Comparison of ENCODE assay signal across 17 cellular contexts in the genomic region with DNA sequence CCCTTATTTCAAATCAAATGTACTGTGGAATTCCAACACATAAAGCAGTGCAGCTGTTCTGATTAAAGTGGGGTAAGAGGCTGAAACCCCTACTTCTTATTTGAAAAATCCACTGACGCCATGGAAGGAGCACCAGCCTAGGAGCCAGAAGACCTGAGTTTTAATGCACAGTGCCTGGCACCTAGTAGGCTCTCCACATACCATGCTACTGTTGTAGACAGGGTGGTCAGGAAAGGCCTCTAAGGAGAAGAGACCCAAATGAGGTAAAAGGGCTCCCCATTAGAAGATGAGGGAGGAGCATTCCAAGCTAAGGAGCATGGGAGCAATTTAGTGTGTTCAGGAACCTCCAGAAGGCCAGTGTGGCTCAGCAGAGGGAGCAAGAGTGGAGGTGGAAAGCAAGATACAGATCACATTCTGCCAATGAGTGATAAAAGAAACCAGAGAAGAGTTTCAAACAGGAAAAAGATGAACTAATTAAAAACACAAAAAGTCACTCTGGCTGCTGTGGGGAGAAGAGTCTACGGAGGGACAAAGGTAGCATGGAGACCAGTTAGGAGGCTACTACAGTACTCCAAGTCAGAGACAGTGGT. TPM values are rescaled to one million over a fixed set of nuclear protein-coding genes. Genes with fewer than 3 reads are reported as not detected.
DNase-seq lines count a peak whose midpoint lies in the region; ATAC-seq, FAIRE-seq and TF ChIP-seq lines count a peak whose summit lies in the region.
"Had no signal": no experiment of that assay in that cellular context is flagged by ENCODE, and none has a peak within 500 bp of the region (broad histone marks: within the 10 kb centered on the region; RNA-seq: fewer than 3 reads in every experiment).

No MANE protein-coding gene starts in this region.

- H2AFZ ChIP-seq in MM.1S (ENCODE audit: low read length) (0 out of 2 replicates have a peak overlapping the region, but pooled peaks have one; percentile 14), smooth muscle cell (ENCODE audit: low read depth) (no peak overlapping the region)

- H3K36me3 Mint-ChIP-seq in activated CD4-positive, alpha-beta T cell treated with anti-CD3 and anti-CD28 coated beads, Interleukin-2, amount 10 ng/mL, durations not matched to agents 24 days and 14 days (ENCODE audit: low read depth) = peaks cover 2% of the 10 kb centered on the region

- peaks cover 21% of the 10 kb centered on the region for H3K4me1 Mint-ChIP-seq in activated CD4-positive, alpha-beta T cell treated with anti-CD3 and anti-CD28 coated beads, Interleukin-2, amount 10 ng/mL, durations not matched to agents 24 days and 14 days

- H3K79me2 ChIP-seq in MM.1S (ENCODE audit: low read length) (peaks cover 3% of the 10 kb centered on the region), smooth muscle cell (ENCODE audit: low read depth) (peaks cover 11% of the 10 kb centered on the region)

- H3K9me2 ChIP-seq in MM.1S (replicated peaks; ENCODE audit: insufficient read depth, low read length) = no peaks in the 10 kb centered on the region

- peak overlapping the region; percentile 52; the same call in 1 of the 2 replicates for H3K27ac ChIP-seq in MM.1S (ENCODE audit: low read length)
- H3K27ac ChIP-seq in smooth muscle cell (ENCODE audit: low read depth) = no peak overlapping the region
- H3K27ac ChIP-seq: colonic mucosa, spleen had no signal

- no peak for ATAC-seq in GM18519 (IDR thresholded peaks at IDR 0.05; ENCODE audit: low FRiP score, unreplicated experiment)
- ATAC-seq: mucosa of descending colon had no signal

- peak overlapping the region; percentile 10 for H3K27ac Mint-ChIP-seq in activated CD4-positive, alpha-beta T cell treated with anti-CD3 and anti-CD28 coated beads, Interleukin-2, amount 10 ng/mL, durations not matched to agents 24 days and 14 days

- H3K36me3 ChIP-seq in MM.1S (replicated peaks; ENCODE audit: insufficient read depth, low read length) = no peaks in the 10 kb centered on the region
- no peaks in the 10 kb centered on the region for H3K36me3 ChIP-seq in smooth muscle cell (ENCODE audit: low read depth)
- H3K36me3 ChIP-seq: colonic mucosa had no signal

- H3K9me3 ChIP-seq in MM.1S (replicated peaks; ENCODE audit: insufficient read depth, low read length) (no peaks in the 10 kb centered on the region), smooth muscle cell (replicated peaks; ENCODE audit: low read depth) (no peaks in the 10 kb centered on the region)
- H3K9me3 ChIP-seq: colonic mucosa, mucosa of descending colon, spleen had no signal

- H3K9me3 Mint-ChIP-seq in activated CD4-positive, alpha-beta T cell treated with anti-CD3 and anti-CD28 coated beads, Interleukin-2, amount 10 ng/mL, durations not matched to agents 24 days and 14 days = no peaks in the 10 kb centered on the region

- FAIRE-seq in GM12892 (lab: Jason Lieb, UNC) = peak; percentile 76

- H3K4me2 ChIP-seq in MM.1S (ENCODE audit: low read depth, low read length) (peak overlapping the region; percentile 63), smooth muscle cell (no peak overlapping the region)

- H3K27me3 ChIP-seq in MM.1S (replicated peaks; ENCODE audit: insufficient read depth, low read length) = no peaks in the 10 kb centered on the region
- H3K27me3 ChIP-seq in smooth muscle cell (ENCODE audit: low read depth) = no peaks in the 10 kb centered on the region
- H3K27me3 ChIP-seq: colonic mucosa, spleen had no signal

- peak overlapping the region; percentile 28 for H3K4me3 Mint-ChIP-seq in activated CD4-positive, alpha-beta T cell treated with anti-CD3 and anti-CD28 coated beads, Interleukin-2, amount 10 ng/mL, durations not matched to agents 24 days and 14 days

- intact Hi-C loops in activated CD4-positive, alpha-beta T cell treated with anti-CD3 and anti-CD28 coated beads, Interleukin-2, amount 10 ng/mL, durations not matched to agents 24 days and 14 days (cut with micrococcal nuclease) = no loop called here

- H3K9ac ChIP-seq in MM.1S (ENCODE audit: low read length) = no peak overlapping the region; the same call in 1 of the 2 replicates
- H3K9ac ChIP-seq in smooth muscle cell (ENCODE audit: low read depth) = no peak overlapping the region

- WGBS in smooth muscle cell (ENCODE audit: low lambda C conversion rate) = 97% methylated on average over 2 of the region's 2 CpGs

- no peaks in the 10 kb centered on the region for H3K27me3 Mint-ChIP-seq in activated CD4-positive, alpha-beta T cell treated with anti-CD3 and anti-CD28 coated beads, Interleukin-2, amount 10 ng/mL, durations not matched to agents 24 days and 14 days

- H4K20me1 ChIP-seq in MM.1S (ENCODE audit: insufficient read depth, low read length) (no peaks in the 10 kb centered on the region), smooth muscle cell (ENCODE audit: low read depth) (peaks cover 56% of the 10 kb centered on the region)

- DNase-seq in activated CD4-positive, alpha-beta T cell treated with anti-CD3 and anti-CD28 coated beads, Interleukin-2, amount 10 ng/mL, durations not matched to agents 24 days and 14 days = peak; percentile 64
- no peak for DNase-seq in activated CD4-positive, alpha-beta T cell treated with anti-CD3 and anti-CD28 coated beads, Interleukin-2, amount 50 U/mL, for 4 hours
- DNase-seq in GM12892 (ENCODE audit: insufficient read length) (no peak), MM.1S (peak; percentile 51), mesenteric fat pad (ENCODE audit: low spot score) (peak; percentile 3), smooth muscle cell (lab: John Stamatoyannopoulos, UW; ENCODE audit: unreplicated experiment) (no peak), C1 segment of cervical spinal cord (lab: John Stamatoyannopoulos, UW) (no peak)
- DNase-seq: colonic mucosa, HCEC 1CT, head of caudate nucleus, kidney glomerular epithelial cell, mucosa of descending colon, NCI-H2029 treated with DMSO at 0.1 percent for 48 hours, NCI-H774, spleen, T-helper 9 cell had no signal

- TF ChIP-seq CTCF in MM.1S (IDR thresholded peaks at IDR 0.05; ENCODE audit: low read length) (peak; percentile 26), smooth muscle cell (IDR thresholded peaks at IDR 0.05; ENCODE audit: borderline replicate concordance, insufficient read depth, poor library complexity, severe bottlenecking) (no peak)

- H3K4me3 ChIP-seq in MM.1S (ENCODE audit: low read length) (peak overlapping the region; percentile 22; the same call in 1 of the 2 replicates), smooth muscle cell (no peak overlapping the region)
- H3K4me3 ChIP-seq: colonic mucosa, mucosa of descending colon, spleen had no signal

- 0 out of 2 replicates have a peak, but pooled peaks have one; percentile 21 for TF ChIP-seq POLR2A in GM12892 (IDR thresholded peaks at IDR 0.05; ENCODE audit: low read depth, low read length)

- H3K4me1 ChIP-seq in MM.1S (ENCODE audit: low read length) (peaks cover 26% of the 10 kb centered on the region), smooth muscle cell (ENCODE audit: low read depth) (no peaks in the 10 kb centered on the region)
- H3K4me1 ChIP-seq: colonic mucosa had no signal

- H3F3A ChIP-seq in MM.1S (ENCODE audit: insufficient read depth, low read length) (peaks cover 10% of the 10 kb centered on the region), smooth muscle cell (ENCODE audit: low read depth) (no peaks in the 10 kb centered on the region)

RNA-seq across cellular contexts. Expression of a gene that starts 11.8 kb away (rescaled TPM):
- 31.0 and 31.4 TPM in 2 replicates for total RNA-seq in activated CD4-positive, alpha-beta T cell treated with anti-CD3 and anti-CD28 coated beads, Interleukin-2, amount 10 ng/mL, durations not matched to agents 24 days and 14 days
- 21.7 TPM for polyA plus RNA-seq in GM12892 (2012; ENCODE audit: missing spikeins)
- total RNA-seq in mesenteric fat pad (24.5 TPM), smooth muscle cell (7.7 and 12.9 TPM in 2 replicates)
- 14.2 and 24.2 TPM in 2 replicates for polyA plus RNA-seq in smooth muscle cell

RNA-seq across cellular contexts. Expression of a gene that starts 34.0 kb away (rescaled TPM):
- total RNA-seq in activated CD4-positive, alpha-beta T cell treated with anti-CD3 and anti-CD28 coated beads, Interleukin-2, amount 10 ng/mL, durations not matched to agents 24 days and 14 days = 0.02 and 0.07 TPM in 2 replicates
- 0.25 TPM for polyA plus RNA-seq in GM12892 (2012; ENCODE audit: missing spikeins)
- total RNA-seq in mesenteric fat pad (0.22 TPM), smooth muscle cell (11.8 and 14.6 TPM in 2 replicates)
- 15.7 and 18.0 TPM in 2 replicates for polyA plus RNA-seq in smooth muscle cell

RNA-seq across cellular contexts. Expression of a gene that starts 49.9 kb away (rescaled TPM):
- 103 and 113 TPM in 2 replicates for total RNA-seq in activated CD4-positive, alpha-beta T cell treated with anti-CD3 and anti-CD28 coated beads, Interleukin-2, amount 10 ng/mL, durations not matched to agents 24 days and 14 days
- 24.1 TPM for polyA plus RNA-seq in GM12892 (2012; ENCODE audit: missing spikeins)
- total RNA-seq in mesenteric fat pad (7.8 TPM), smooth muscle cell (2.2 and 3.6 TPM in 2 replicates)
- polyA plus RNA-seq in smooth muscle cell = 2.8 and 7.0 TPM in 2 replicates

Comparison
In these comparisons a context has a peak if more than half of its experiments do, and no peak if none do; other contexts are left out.
1. DNase-seq: peak in activated CD4-positive, alpha-beta T cell treated with anti-CD3 and anti-CD28 coated beads, Interleukin-2, amount 10 ng/mL, durations not matched to agents 24 days and 14 days (single experiment), MM.1S (single experiment) and mesenteric fat pad (single experiment); none in activated CD4-positive, alpha-beta T cell treated with anti-CD3 and anti-CD28 coated beads, Interleukin-2, amount 50 U/mL, for 4 hours (0 of 2), GM12892 (single experiment), smooth muscle cell (single experiment) and C1 segment of cervical spinal cord (0 of 14).
2. RNA of a gene that starts 34.0 kb away (total RNA-seq): 11.8 to 14.6 TPM in smooth muscle cell; 0.22 TPM in mesenteric fat pad (single experiment) and 0.02 to 0.07 TPM in activated CD4-positive, alpha-beta T cell treated with anti-CD3 and anti-CD28 coated beads, Interleukin-2, amount 10 ng/mL, durations not matched to agents 24 days and 14 days; every median in the first group is over 10 times any median in the second.
3. RNA of a gene that starts 49.9 kb away (total RNA-seq): 103 to 113 TPM in activated CD4-positive, alpha-beta T cell treated with anti-CD3 and anti-CD28 coated beads, Interleukin-2, amount 10 ng/mL, durations not matched to agents 24 days and 14 days; 7.8 TPM in mesenteric fat pad (single experiment) and 2.2 to 3.6 TPM in smooth muscle cell; every median in the first group is over 10 times any median in the second.